ENCODE assay signal across 13 cellular contexts in the genomic region with DNA sequence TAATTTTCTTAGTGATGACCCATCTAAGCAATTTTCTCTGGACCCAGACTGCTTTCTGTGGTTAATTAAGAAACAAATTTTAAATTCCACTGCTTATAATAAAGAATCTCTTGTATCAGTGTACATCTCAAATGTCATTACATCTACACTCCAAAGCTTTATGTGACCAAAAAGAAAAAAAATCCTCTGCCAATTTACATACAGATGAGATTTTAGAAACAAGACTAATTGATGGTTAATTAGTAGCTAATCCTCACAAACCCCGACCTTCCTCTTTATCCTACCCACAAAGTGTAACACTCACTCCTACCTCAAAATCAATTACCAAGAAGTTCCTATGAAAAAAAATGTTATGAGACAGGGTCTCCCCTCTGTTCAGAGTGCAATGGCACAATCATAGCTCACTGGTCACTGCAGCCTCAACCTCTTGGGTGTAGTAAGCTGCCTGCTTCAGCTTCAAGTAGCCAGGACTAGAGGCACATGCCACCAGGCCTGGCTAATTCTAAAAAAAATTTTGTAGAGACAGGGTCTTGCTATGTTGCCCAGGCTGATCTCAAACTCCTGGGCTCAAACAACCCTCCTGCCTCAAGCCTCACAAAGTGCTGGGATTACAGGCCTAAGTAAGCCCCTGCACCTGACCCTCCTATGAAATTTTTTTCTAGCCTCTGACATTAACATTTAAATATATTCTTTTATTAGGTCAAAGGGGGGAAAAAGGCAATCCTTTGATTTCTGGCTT. TPM values are rescaled to one million over a fixed set of nuclear protein-coding genes. Genes with fewer than 3 reads are reported as not detected.
DNase-seq lines count a peak whose midpoint lies in the region; ATAC-seq and TF ChIP-seq lines count a peak whose summit lies in the region.
"Had no signal": no experiment of that assay in that cellular context is flagged by ENCODE, and none has a peak within 500 bp of the region (broad histone marks: within the 10 kb centered on the region; RNA-seq: fewer than 3 reads in every experiment).

No MANE protein-coding gene starts in this region.

- no peak overlapping the region for H2BK120ac ChIP-seq in mesenchymal stem cell (ENCODE audit: low read depth, low read length)

- peak overlapping the region; percentile 10 for H3K27ac Mint-ChIP-seq in MCF 10A (ENCODE audit: low read depth, unreplicated experiment)
- peak overlapping the region; percentile 2 for H3K27ac Mint-ChIP-seq in activated T-helper 2 cell treated with anti-CD3 and anti-CD28 coated beads, Interferon-gamma antibody, Interleukin-2, Interleukin-4, amounts not matched to agents 10 μg/mL and 5 μg/mL and 100 μg/mL, durations not matched to agents 14 hours and 24 hours and 36 hours

- no peak for DNase-seq in MCF 10A (ENCODE audit: unreplicated experiment)
- DNase-seq in breast epithelium (ENCODE audit: low spot score in 2 of 2): no peak
- DNase-seq in activated T-helper 2 cell treated with anti-CD3 and anti-CD28 coated beads, Interferon-gamma antibody, Interleukin-2, Interleukin-4, amounts not matched to agents 10 μg/mL and 5 μg/mL and 100 μg/mL, durations not matched to agents 14 hours and 24 hours and 36 hours (ENCODE audit: low spot score): no peak
- DNase-seq in mesenchymal stem cell: no peak
- DNase-seq in testis: no peak
- DNase-seq in NCI-H2107 treated with DMSO at 0.1 percent for 48 hours (lab: John Stamatoyannopoulos, UW; ENCODE audit: unreplicated experiment): no peak
- DNase-seq: effector CD8-positive, alpha-beta T cell; gastrocnemius medialis; NCI-H345; stimulated activated CD4-positive, alpha-beta T cell treated with anti-CD3 and anti-CD28 coated beads, Interleukin-15, amount 100 ng/mL, for 24 hours had no signal

- TF ChIP-seq CTCF in MCF 10A (IDR thresholded peaks at IDR 0.05; ENCODE audit: unreplicated experiment) (no peak), breast epithelium (IDR thresholded peaks at IDR 0.05) (no peak), testis (IDR thresholded peaks at IDR 0.05) (no peak)

- POLR2A ChIA-PET in MCF 10A (lab: Yijun Ruan, JAX): interaction anchor here (0.6 kb wide), 1 partner anchor 33 kb away, joined by 3 read pairs; no protein-coding TSS in a partner anchor

- H3K4me3 ChIP-seq in breast epithelium (no peak overlapping the region), mesenchymal stem cell (ENCODE audit: insufficient read depth in 1 of 2, low read depth in 1 of 2, low read length in 2 of 2) (no peak overlapping the region), urinary bladder (ENCODE audit: low read depth, low read length) (no peak overlapping the region), testis (no peak overlapping the region)
- H3K4me3 ChIP-seq: gastrocnemius medialis had no signal

- no peak overlapping the region for H3K14ac ChIP-seq in mesenchymal stem cell (ENCODE audit: low read length in 2 of 2)

- peaks cover 69% of the 10 kb centered on the region for H3K36me3 Mint-ChIP-seq in MCF 10A (ENCODE audit: insufficient read depth, unreplicated experiment)
- peaks cover 77% of the 10 kb centered on the region for H3K36me3 Mint-ChIP-seq in activated T-helper 2 cell treated with anti-CD3 and anti-CD28 coated beads, Interferon-gamma antibody, Interleukin-2, Interleukin-4, amounts not matched to agents 10 μg/mL and 5 μg/mL and 100 μg/mL, durations not matched to agents 14 hours and 24 hours and 36 hours (ENCODE audit: low read depth)

- H3K27ac ChIP-seq in breast epithelium (peak overlapping the region in 1 of 2 donors; percentile 17), mesenchymal stem cell (ENCODE audit: low read length, poor library complexity, severe bottlenecking) (no peak overlapping the region), urinary bladder (ENCODE audit: low read depth) (peak overlapping the region; percentile 23), testis (peak overlapping the region in 1 of 2 donors; percentile 39)
- H3K27ac ChIP-seq: gastrocnemius medialis had no signal

- H3K9me3 ChIP-seq in breast epithelium (no peaks in the 10 kb centered on the region), mesenchymal stem cell (ENCODE audit: control insufficient read depth, low read length) (no peaks in the 10 kb centered on the region), testis (no peaks in the 10 kb centered on the region)
- H3K9me3 ChIP-seq: gastrocnemius medialis had no signal

- no peak overlapping the region for H2AK5ac ChIP-seq in mesenchymal stem cell (ENCODE audit: low read length, severe bottlenecking)

- H3K36me3 ChIP-seq in breast epithelium (no peaks in the 10 kb centered on the region), mesenchymal stem cell (ENCODE audit: control insufficient read depth in 1 of 2, insufficient read depth in 2 of 2, low read depth in 1 of 2, low read length in 2 of 2) (peaks cover 7 to 91% of the 10 kb centered on the region in 2 experiments), urinary bladder (ENCODE audit: insufficient read depth) (peaks cover 3% of the 10 kb centered on the region), testis (ENCODE audit: low read depth, missing control alignments) (no peaks in the 10 kb centered on the region)

- ATAC-seq in GM21526 (IDR thresholded peaks at IDR 0.05; ENCODE audit: low FRiP score, unreplicated experiment): no peak
- ATAC-seq: gastrocnemius medialis, HCT116 had no signal

- H3K27me3 Mint-ChIP-seq in MCF 10A (ENCODE audit: insufficient read depth, unreplicated experiment): no peaks in the 10 kb centered on the region
- H3K27me3 Mint-ChIP-seq in activated T-helper 2 cell treated with anti-CD3 and anti-CD28 coated beads, Interferon-gamma antibody, Interleukin-2, Interleukin-4, amounts not matched to agents 10 μg/mL and 5 μg/mL and 100 μg/mL, durations not matched to agents 14 hours and 24 hours and 36 hours (ENCODE audit: low read depth): no peaks in the 10 kb centered on the region

- no peaks in the 10 kb centered on the region for H3K9me3 Mint-ChIP-seq in MCF 10A (ENCODE audit: unreplicated experiment)
- H3K9me3 Mint-ChIP-seq in activated T-helper 2 cell treated with anti-CD3 and anti-CD28 coated beads, Interferon-gamma antibody, Interleukin-2, Interleukin-4, amounts not matched to agents 10 μg/mL and 5 μg/mL and 100 μg/mL, durations not matched to agents 14 hours and 24 hours and 36 hours: no peaks in the 10 kb centered on the region

- H3K23ac ChIP-seq in mesenchymal stem cell (ENCODE audit: low read length in 2 of 2): no peak overlapping the region

- no peak overlapping the region for H2BK5ac ChIP-seq in mesenchymal stem cell (ENCODE audit: low read depth, low read length, poor library complexity, severe bottlenecking)

- CTCF ChIA-PET in MCF 10A (lab: Yijun Ruan, JAX): no interaction called here

- TF ChIP-seq POLR2A in breast epithelium (IDR thresholded peaks at IDR 0.05) (no peak), testis (IDR thresholded peaks at IDR 0.05) (no peak)

- no peaks in the 10 kb centered on the region for H3K79me1 ChIP-seq in mesenchymal stem cell (replicated peaks; ENCODE audit: low read length, poor library complexity, severe bottlenecking)

- peak overlapping the region; percentile 71 for H3K9ac ChIP-seq in mesenchymal stem cell (ENCODE audit: low read length)

- intact Hi-C loops in MCF 10A (cut with micrococcal nuclease) (loop anchor here (5.0 kb wide), 1 partner anchor 166 kb away; no protein-coding TSS in a partner anchor), breast epithelium (cut with DNase I; ENCODE audit: low total_unique reads) (no loop called here), testis (cut with DNase I; ENCODE audit: low total_unique reads) (no loop called here)
- intact Hi-C loops in activated T-helper 2 cell treated with anti-CD3 and anti-CD28 coated beads, Interferon-gamma antibody, Interleukin-2, Interleukin-4, amounts not matched to agents 10 μg/mL and 5 μg/mL and 100 μg/mL, durations not matched to agents 14 hours and 24 hours and 36 hours (cut with micrococcal nuclease): no loop called here

- H3K4me1 ChIP-seq in breast epithelium (no peaks in the 10 kb centered on the region), mesenchymal stem cell (ENCODE audit: control insufficient read depth, insufficient read depth, low read depth, low read length) (peaks cover 2% of the 10 kb centered on the region), urinary bladder (ENCODE audit: insufficient read depth) (no peaks in the 10 kb centered on the region), testis (peaks cover 24% of the 10 kb centered on the region)

- no peak overlapping the region for H4K91ac ChIP-seq in mesenchymal stem cell (ENCODE audit: low read length)

- H2AFZ ChIP-seq in mesenchymal stem cell (ENCODE audit: low read depth, low read length): no peak overlapping the region

- no peak overlapping the region for H3K4me3 Mint-ChIP-seq in MCF 10A (ENCODE audit: unreplicated experiment)
- H3K4me3 Mint-ChIP-seq in activated T-helper 2 cell treated with anti-CD3 and anti-CD28 coated beads, Interferon-gamma antibody, Interleukin-2, Interleukin-4, amounts not matched to agents 10 μg/mL and 5 μg/mL and 100 μg/mL, durations not matched to agents 14 hours and 24 hours and 36 hours (ENCODE audit: low read depth): no peak overlapping the region

- H3K27me3 ChIP-seq in breast epithelium (no peaks in the 10 kb centered on the region), mesenchymal stem cell (ENCODE audit: control insufficient read depth in 1 of 2, insufficient read depth in 1 of 2, low read length in 2 of 2) (no peaks in the 10 kb centered on the region), testis (no peaks in the 10 kb centered on the region)
- H3K27me3 ChIP-seq: gastrocnemius medialis had no signal

- no peak overlapping the region for H3K4ac ChIP-seq in mesenchymal stem cell (ENCODE audit: low read depth in 1 of 2, low read length in 2 of 2)

- no peak overlapping the region for H4K8ac ChIP-seq in mesenchymal stem cell (ENCODE audit: low read length)

- peaks cover 32% of the 10 kb centered on the region for H3K4me1 Mint-ChIP-seq in MCF 10A (ENCODE audit: insufficient read depth, unreplicated experiment)
- H3K4me1 Mint-ChIP-seq in activated T-helper 2 cell treated with anti-CD3 and anti-CD28 coated beads, Interferon-gamma antibody, Interleukin-2, Interleukin-4, amounts not matched to agents 10 μg/mL and 5 μg/mL and 100 μg/mL, durations not matched to agents 14 hours and 24 hours and 36 hours (ENCODE audit: low read depth): peaks cover 50% of the 10 kb centered on the region

- H2BK12ac ChIP-seq in mesenchymal stem cell (ENCODE audit: low read length in 2 of 2): no peak overlapping the region

- no TSS peak for BruUV-seq in MCF 10A (replicated peaks; lab: Mats Ljungman, UMichigan)

- H3K4me2 ChIP-seq in mesenchymal stem cell (ENCODE audit: low read length, poor library complexity, severe bottlenecking): no peak overlapping the region

- WGBS in mesenchymal stem cell: 100% methylated on average over 1 of the region's 1 CpG
- 51% methylated on average over 1 of the region's 1 CpG for WGBS in urinary bladder
- 55 to 57% methylated on average over 1 of the region's 1 CpG for WGBS in testis, 2 donors

- no peak overlapping the region for H3K18ac ChIP-seq in mesenchymal stem cell (ENCODE audit: low read depth in 1 of 2, low read length in 2 of 2)

- no peak overlapping the region for H2BK15ac ChIP-seq in mesenchymal stem cell (ENCODE audit: low read depth, poor library complexity, severe bottlenecking)

RNA-seq across cellular contexts. Expression of a gene that starts 14.8 kb away (rescaled TPM):
- total RNA-seq in MCF 10A (2022) (150 and 187 TPM in 2 replicates), breast epithelium (100 to 1,000 TPM; 104 to 115 (median 108) TPM), urinary bladder (189 TPM), testis (100 to 1,000 TPM; 108 to 122 TPM)
- total RNA-seq in activated T-helper 2 cell treated with anti-CD3 and anti-CD28 coated beads, Interferon-gamma antibody, Interleukin-2, Interleukin-4, amounts not matched to agents 10 μg/mL and 5 μg/mL and 100 μg/mL, durations not matched to agents 14 hours and 24 hours and 36 hours: 76.6 and 79.0 TPM in 2 replicates
- 87.3 TPM for polyA plus RNA-seq in mesenchymal stem cell (2013, experiment 1 of 2)
- polyA plus RNA-seq in mesenchymal stem cell (2013, experiment 2 of 2): 89.5 TPM
- polyA plus RNA-seq in urinary bladder (92.6 TPM), testis (ENCODE audit: insufficient read depth, low read depth, low replicate concordance) (49.5 TPM)
